In genomic region chr12:64621257-64621942, GRCh38 we compare ENCODE assay signal across 1 cellular context.
TF ChIP-seq lines count a peak whose summit lies in the region.

No MANE protein-coding gene starts in this region.

TF ChIP-seq in HepG2, 621 proteins besides CTCF, POLR2A, EP300 and RAD21:
- no peak for TF ChIP-seq ZNF883 (CRISPR knock-in tag; IDR thresholded peaks at IDR 0.05; ENCODE audit: not compliant biosample characterization)
- TF ChIP-seq, protein P1, sequence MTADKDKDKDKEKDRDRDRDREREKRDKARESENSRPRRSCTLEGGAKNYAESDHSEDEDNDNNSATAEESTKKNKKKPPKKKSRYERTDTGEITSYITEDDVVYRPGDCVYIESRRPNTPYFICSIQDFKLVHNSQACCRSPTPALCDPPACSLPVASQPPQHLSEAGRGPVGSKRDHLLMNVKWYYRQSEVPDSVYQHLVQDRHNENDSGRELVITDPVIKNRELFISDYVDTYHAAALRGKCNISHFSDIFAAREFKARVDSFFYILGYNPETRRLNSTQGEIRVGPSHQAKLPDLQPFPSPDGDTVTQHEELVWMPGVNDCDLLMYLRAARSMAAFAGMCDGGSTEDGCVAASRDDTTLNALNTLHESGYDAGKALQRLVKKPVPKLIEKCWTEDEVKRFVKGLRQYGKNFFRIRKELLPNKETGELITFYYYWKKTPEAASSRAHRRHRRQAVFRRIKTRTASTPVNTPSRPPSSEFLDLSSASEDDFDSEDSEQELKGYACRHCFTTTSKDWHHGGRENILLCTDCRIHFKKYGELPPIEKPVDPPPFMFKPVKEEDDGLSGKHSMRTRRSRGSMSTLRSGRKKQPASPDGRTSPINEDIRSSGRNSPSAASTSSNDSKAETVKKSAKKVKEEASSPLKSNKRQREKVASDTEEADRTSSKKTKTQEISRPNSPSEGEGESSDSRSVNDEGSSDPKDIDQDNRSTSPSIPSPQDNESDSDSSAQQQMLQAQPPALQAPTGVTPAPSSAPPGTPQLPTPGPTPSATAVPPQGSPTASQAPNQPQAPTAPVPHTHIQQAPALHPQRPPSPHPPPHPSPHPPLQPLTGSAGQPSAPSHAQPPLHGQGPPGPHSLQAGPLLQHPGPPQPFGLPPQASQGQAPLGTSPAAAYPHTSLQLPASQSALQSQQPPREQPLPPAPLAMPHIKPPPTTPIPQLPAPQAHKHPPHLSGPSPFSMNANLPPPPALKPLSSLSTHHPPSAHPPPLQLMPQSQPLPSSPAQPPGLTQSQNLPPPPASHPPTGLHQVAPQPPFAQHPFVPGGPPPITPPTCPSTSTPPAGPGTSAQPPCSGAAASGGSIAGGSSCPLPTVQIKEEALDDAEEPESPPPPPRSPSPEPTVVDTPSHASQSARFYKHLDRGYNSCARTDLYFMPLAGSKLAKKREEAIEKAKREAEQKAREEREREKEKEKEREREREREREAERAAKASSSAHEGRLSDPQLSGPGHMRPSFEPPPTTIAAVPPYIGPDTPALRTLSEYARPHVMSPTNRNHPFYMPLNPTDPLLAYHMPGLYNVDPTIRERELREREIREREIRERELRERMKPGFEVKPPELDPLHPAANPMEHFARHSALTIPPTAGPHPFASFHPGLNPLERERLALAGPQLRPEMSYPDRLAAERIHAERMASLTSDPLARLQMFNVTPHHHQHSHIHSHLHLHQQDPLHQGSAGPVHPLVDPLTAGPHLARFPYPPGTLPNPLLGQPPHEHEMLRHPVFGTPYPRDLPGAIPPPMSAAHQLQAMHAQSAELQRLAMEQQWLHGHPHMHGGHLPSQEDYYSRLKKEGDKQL (CRISPR knock-in tag; IDR thresholded peaks at IDR 0.05; ENCODE audit: low read depth), result no peak
- TF ChIP-seq ZBTB43 (CRISPR knock-in tag; conservative IDR thresholded peaks at IDR 0.05), result no peak
- TF ChIP-seq NFE2L1 (CRISPR knock-in tag; IDR thresholded peaks at IDR 0.05; ENCODE audit: borderline replicate concordance), result no peak
